ENCODE assay signal across 28 cellular contexts in the genomic region with DNA sequence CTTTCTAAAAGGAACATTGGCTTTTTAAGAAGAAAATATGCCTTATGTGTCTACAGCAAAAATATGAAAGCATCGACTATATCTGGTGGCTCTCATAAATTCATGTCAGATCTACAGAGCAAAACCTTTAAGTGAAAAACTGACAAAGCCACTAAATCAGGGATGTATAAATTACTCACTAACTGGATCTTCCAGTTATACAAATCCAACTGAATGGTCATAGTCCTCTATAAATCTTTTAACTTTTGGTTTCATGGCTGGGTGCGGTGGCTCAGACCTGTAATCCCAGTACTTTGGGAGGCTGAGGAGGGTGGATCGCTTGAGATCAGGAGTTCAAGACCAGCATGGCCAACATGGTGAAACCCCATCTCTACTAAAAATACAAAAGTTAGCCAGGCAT. TPM values are rescaled to one million over a fixed set of nuclear protein-coding genes. Genes with fewer than 3 reads are reported as not detected.
A peak's percentile ranks its signal among the peaks of the same experiment; 100 is the strongest.
DNase-seq lines count a peak whose midpoint lies in the region; ATAC-seq and TF ChIP-seq lines count a peak whose summit lies in the region.
"Had no signal": no experiment of that assay in that cellular context is flagged by ENCODE, and none has a peak within 500 bp of the region (broad histone marks: within the 10 kb centered on the region; RNA-seq: fewer than 3 reads in every experiment).

No MANE protein-coding gene starts in this region.

- no peak overlapping the region for H3K4me3 ChIP-seq in KMS-11 (IDR thresholded peaks at IDR 0.05; ENCODE audit: insufficient read depth, low read depth, low read length)
- H3K4me3 ChIP-seq: BLaER1, right lobe of liver, suprapubic skin had no signal

- H3K4me1 ChIP-seq in KMS-11 (ENCODE audit: low read depth, poor library complexity, severe bottlenecking), result peaks cover 19% of the 10 kb centered on the region
- H3K4me1 ChIP-seq: right lobe of liver, suprapubic skin had no signal

- H4K20me1 ChIP-seq in KMS-11 (ENCODE audit: insufficient read depth), result no peaks in the 10 kb centered on the region; the same call in 1 of the 2 replicates
- H4K20me1 ChIP-seq: BLaER1 had no signal

- POLR2A ChIA-PET in naive thymus-derived CD8-positive, alpha-beta T cell (lab: Charles Lee), result interaction anchor here (1.5 to 4.7 kb wide), 3 partner anchors 21 to 36 kb away, joined by 4 to 23 read pairs (median 5); no protein-coding TSS in a partner anchor

- H3K27ac Mint-ChIP-seq in activated T-cell treated with anti-CD3 and anti-CD28 coated beads, Interleukin-2, amount 50 U/mL, for 24 hours, result peak overlapping the region; percentile 89
- peak overlapping the region; percentile 85 for H3K27ac Mint-ChIP-seq in activated T-helper 17 cell treated with anti-CD3 and anti-CD28 coated beads, Interleukin-2, amount 50 U/mL, for 72 hours
- H3K27ac Mint-ChIP-seq in naive thymus-derived CD8-positive, alpha-beta T cell, result peak overlapping the region; percentile 27 to 88 (median 72)

- H3K9ac ChIP-seq in KMS-11, result no peak overlapping the region
- H3K9ac ChIP-seq: BLaER1 had no signal

- H3K36me3 Mint-ChIP-seq in activated T-cell treated with anti-CD3 and anti-CD28 coated beads, Interleukin-2, amount 50 U/mL, for 24 hours (ENCODE audit: low read depth), result no peaks in the 10 kb centered on the region
- no peaks in the 10 kb centered on the region for H3K36me3 Mint-ChIP-seq in activated T-helper 17 cell treated with anti-CD3 and anti-CD28 coated beads, Interleukin-2, amount 50 U/mL, for 72 hours (ENCODE audit: low read depth)
- no peaks in the 10 kb centered on the region for H3K36me3 Mint-ChIP-seq in naive thymus-derived CD8-positive, alpha-beta T cell

- H3K4me1 Mint-ChIP-seq in activated T-cell treated with anti-CD3 and anti-CD28 coated beads, Interleukin-2, amount 50 U/mL, for 24 hours (ENCODE audit: low read depth), result peaks cover 37% of the 10 kb centered on the region
- H3K4me1 Mint-ChIP-seq in activated T-helper 17 cell treated with anti-CD3 and anti-CD28 coated beads, Interleukin-2, amount 50 U/mL, for 72 hours, result peaks cover 20% of the 10 kb centered on the region
- peaks cover 19 to 42% (median 38%) of the 10 kb centered on the region in 4 donors for H3K4me1 Mint-ChIP-seq in naive thymus-derived CD8-positive, alpha-beta T cell
- H3K4me1 Mint-ChIP-seq: neural crest cell had no signal

- H3K79me2 ChIP-seq in KMS-11 (ENCODE audit: insufficient read depth, low read depth), result no peaks in the 10 kb centered on the region

- no peaks in the 10 kb centered on the region for H3K27me3 ChIP-seq in KMS-11 (ENCODE audit: insufficient read depth, low read depth)
- H3K27me3 ChIP-seq: BLaER1, right lobe of liver had no signal

- H3K4me3 Mint-ChIP-seq in activated T-cell treated with anti-CD3 and anti-CD28 coated beads, Interleukin-2, amount 50 U/mL, for 24 hours, result peak overlapping the region; percentile 64
- peak overlapping the region; percentile 66 for H3K4me3 Mint-ChIP-seq in activated T-helper 17 cell treated with anti-CD3 and anti-CD28 coated beads, Interleukin-2, amount 50 U/mL, for 72 hours
- H3K4me3 Mint-ChIP-seq in naive thymus-derived CD8-positive, alpha-beta T cell, result peak overlapping the region in 9 of 10 donors; percentile 31 to 71 (median 51)
- H3K4me3 Mint-ChIP-seq: neural crest cell had no signal

- H3K9me3 Mint-ChIP-seq in activated T-cell treated with anti-CD3 and anti-CD28 coated beads, Interleukin-2, amount 50 U/mL, for 24 hours, result no peaks in the 10 kb centered on the region
- peaks cover under 1% of the 10 kb centered on the region for H3K9me3 Mint-ChIP-seq in activated T-helper 17 cell treated with anti-CD3 and anti-CD28 coated beads, Interleukin-2, amount 50 U/mL, for 72 hours
- peaks cover 0 to 3% (median 0%) of the 10 kb centered on the region in 9 donors for H3K9me3 Mint-ChIP-seq in naive thymus-derived CD8-positive, alpha-beta T cell

- H3K4me2 ChIP-seq in KMS-11, result peak overlapping the region; percentile 40

- no peak overlapping the region; the same call in 1 of the 2 replicates for H3K27ac ChIP-seq in KMS-11
- H3K27ac ChIP-seq: BLaER1, HL-60, right lobe of liver, suprapubic skin, VCaP had no signal

- no peak for TF ChIP-seq CTCF in KMS-11 (conservative IDR thresholded peaks at IDR 0.05; ENCODE audit: low read depth, low read length)

- DNase-seq in activated T-cell treated with anti-CD3 and anti-CD28 coated beads, Interleukin-2, amount 50 U/mL, for 24 hours, result no peak
- DNase-seq in activated T-cell treated with anti-CD3 and anti-CD28 coated beads, Interleukin-2, amount 50 U/mL, for 1 hour, result no peak
- DNase-seq in naive thymus-derived CD8-positive, alpha-beta T cell, result no peak
- DNase-seq in cerebellar nuclear complex (lab: John Stamatoyannopoulos, UW) (no peak), dermis blood vessel endothelial cell (no peak)
- DNase-seq: activated gamma-delta T cell; DMS 273 treated with DMSO at 0.1 percent for 48 hours; erythroblast; GOT3; hippocampal formation; left ventricle myocardium superior; midbrain; NCI-H2081; posterior cingulate gyrus; right lobe of liver; SHP77 treated with DMSO at 0.1 percent for 48 hours; stimulated activated CD4-positive, alpha-beta T cell treated with anti-CD3 and anti-CD28 coated beads, Interleukin-15, amount 100 ng/mL, for 24 hours had no signal

- H3K36me3 ChIP-seq in KMS-11 (ENCODE audit: insufficient read depth), result no peaks in the 10 kb centered on the region
- H3K36me3 ChIP-seq: BLaER1, right lobe of liver, suprapubic skin had no signal

- ATAC-seq in activated T-helper 17 cell treated with anti-CD3 and anti-CD28 coated beads, Interleukin-2, amount 50 U/mL, for 72 hours (replicated peaks), result peak; percentile 43
- ATAC-seq in naive thymus-derived CD8-positive, alpha-beta T cell, result peak in 1 of 2 donors; percentile 9
- ATAC-seq in HG03439 (IDR thresholded peaks at IDR 0.05; ENCODE audit: unreplicated experiment), result no peak
- ATAC-seq: left ventricle myocardium superior, right lobe of liver had no signal

- no peaks in the 10 kb centered on the region for H3K27me3 Mint-ChIP-seq in activated T-cell treated with anti-CD3 and anti-CD28 coated beads, Interleukin-2, amount 50 U/mL, for 24 hours
- no peaks in the 10 kb centered on the region for H3K27me3 Mint-ChIP-seq in activated T-helper 17 cell treated with anti-CD3 and anti-CD28 coated beads, Interleukin-2, amount 50 U/mL, for 72 hours
- no peaks in the 10 kb centered on the region for H3K27me3 Mint-ChIP-seq in naive thymus-derived CD8-positive, alpha-beta T cell

- no peak overlapping the region for H2AFZ ChIP-seq in KMS-11 (ENCODE audit: low read depth)

RNA-seq across cellular contexts. Expression of a gene that starts 29.2 kb away (rescaled TPM):
- total RNA-seq in activated T-helper 17 cell treated with anti-CD3 and anti-CD28 coated beads, Interleukin-2, amount 50 U/mL, for 72 hours, result 10 to 100 TPM; 10.3 to 33.9 TPM
- 1 to 10 TPM; 5.4 to 7.3 TPM for total RNA-seq in naive thymus-derived CD8-positive, alpha-beta T cell
- 100 to 1,000 TPM in 1 of 3 donors, 10 to 100 TPM in 2; 12.6 to 713 (median 35.7) TPM for polyA plus RNA-seq in naive thymus-derived CD8-positive, alpha-beta T cell
- not detected in 2 replicates for total RNA-seq in dermis blood vessel endothelial cell
- total RNA-seq: cerebellum, NCI-H460, neural crest cell, suprapubic skin had no signal

RNA-seq across cellular contexts. Expression of a gene that starts 49.2 kb away (rescaled TPM):
- total RNA-seq in activated T-helper 17 cell treated with anti-CD3 and anti-CD28 coated beads, Interleukin-2, amount 50 U/mL, for 72 hours, result under 1 TPM; 0.43 to 0.69 TPM
- total RNA-seq in naive thymus-derived CD8-positive, alpha-beta T cell, result 1 to 10 TPM; 4.9 to 8.5 TPM
- 100 to 1,000 TPM in 1 of 3 donors, 10 to 100 TPM in 2; 10.1 to 227 (median 21.2) TPM for polyA plus RNA-seq in naive thymus-derived CD8-positive, alpha-beta T cell
- total RNA-seq in dermis blood vessel endothelial cell, result not detected in 2 replicates
- total RNA-seq: cerebellum, frontal cortex, NCI-H460, neural crest cell had no signal
